In the genomic region with DNA sequence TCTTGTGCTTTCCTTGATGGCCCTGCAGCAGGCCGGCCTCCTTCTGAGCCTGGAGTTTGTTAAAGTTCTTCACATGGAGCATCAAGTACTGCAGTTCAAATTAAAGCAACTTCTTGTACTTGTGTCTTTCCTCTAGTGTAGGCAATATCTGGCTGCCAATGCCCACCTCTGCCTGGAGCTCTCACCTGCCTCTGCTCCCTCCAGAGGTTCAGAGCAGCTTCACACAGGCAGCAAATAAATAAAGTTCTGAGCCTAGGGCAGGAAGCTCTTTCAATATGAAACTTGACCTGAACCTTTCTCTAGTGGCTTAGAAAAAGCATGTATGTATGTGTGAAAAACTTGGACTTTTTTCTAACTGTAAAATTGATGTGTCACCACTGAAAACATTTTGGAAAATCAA, we compare ENCODE assay signal across 18 cellular contexts.
DNase-seq lines count a peak whose midpoint lies in the region; ATAC-seq and TF ChIP-seq lines count a peak whose summit lies in the region.
"Had no signal": no experiment of that assay in that cellular context is flagged by ENCODE, and none has a peak within 500 bp of the region (broad histone marks: within the 10 kb centered on the region; RNA-seq: fewer than 3 reads in every experiment).

No MANE protein-coding gene starts in this region.

- intact Hi-C loops in Right ventricle myocardium inferior (cut with DNase I): no loop called here

- H3K4me2 ChIP-seq in Loucy (ENCODE audit: low read depth, low read length, poor library complexity, severe bottlenecking): no peak overlapping the region

- peaks cover 9% of the 10 kb centered on the region for H3K9me3 Mint-ChIP-seq in endodermal cell

- H3K9me3 ChIP-seq in Loucy (ENCODE audit: insufficient read depth, low read depth, low read length): peaks cover 4% of the 10 kb centered on the region; the same call in 1 of the 2 replicates
- H3K9me3 ChIP-seq in endodermal cell (ENCODE audit: control insufficient read depth, low read length): peaks cover 8% of the 10 kb centered on the region
- H3K9me3 ChIP-seq: SJSA1 had no signal

- H3K27ac ChIP-seq in endodermal cell (ENCODE audit: low read depth, low read length): no peak overlapping the region
- H3K27ac ChIP-seq: parathyroid adenoma, SJSA1 had no signal

- peak; percentile 50 for ATAC-seq in GM18498 (IDR thresholded peaks at IDR 0.05; ENCODE audit: unreplicated experiment)
- ATAC-seq in Right ventricle myocardium inferior: no peak
- ATAC-seq: activated CD4-positive, CD25-positive, alpha-beta regulatory T cell treated with anti-CD3 and anti-CD28 coated beads, Interleukin-2, amount 50 U/mL, for 24 hours; activated CD8-positive, alpha-beta memory T cell treated with anti-CD3 and anti-CD28 coated beads, Interleukin-2, amount 10 ng/mL, durations not matched to agents 7 days and 5 days; left cardiac atrium had no signal

- no peaks in the 10 kb centered on the region for H3K27me3 ChIP-seq in Loucy (ENCODE audit: insufficient read depth, low read length, poor library complexity, severe bottlenecking)
- H3K27me3 ChIP-seq in endodermal cell (ENCODE audit: control insufficient read depth, insufficient read depth, low read length, poor library complexity, severe bottlenecking): no peaks in the 10 kb centered on the region
- H3K27me3 ChIP-seq: SJSA1 had no signal

- H3K9me2 ChIP-seq in Loucy (replicated peaks; ENCODE audit: low read depth, low read length): no peaks in the 10 kb centered on the region

- H3K4me1 Mint-ChIP-seq in endodermal cell: peaks cover 5% of the 10 kb centered on the region

- DNase-seq in DMS53 (lab: John Stamatoyannopoulos, UW) (peak; percentile 79), endodermal cell (peak; percentile 53), DMS 273 treated with DMSO at 0.1 percent for 48 hours (lab: John Stamatoyannopoulos, UW) (no peak), Right ventricle myocardium inferior (ENCODE audit: missing footprints) (no peak)
- no peak for DNase-seq in effector CD8-positive, alpha-beta T cell (lab: John Stamatoyannopoulos, UW)
- no peak for DNase-seq in activated naive CD4-positive, alpha-beta T cell treated with anti-CD3 and anti-CD28 coated beads, Interleukin-2, amount 50 U/mL, for 16 hours
- DNase-seq: activated CD8-positive, alpha-beta memory T cell treated with anti-CD3 and anti-CD28 coated beads, Interleukin-2, amount 10 ng/mL, durations not matched to agents 7 days and 5 days; CD8-positive, alpha-beta memory T cell; foreskin fibroblast; left cardiac atrium; NCI-H1694; stimulated activated CD4-positive, alpha-beta T cell treated with anti-CD3 and anti-CD28 coated beads, Interleukin-2, amount 100 ng/mL, for 48 hours had no signal

- H3K36me3 Mint-ChIP-seq in endodermal cell (ENCODE audit: low read depth): peaks cover 10% of the 10 kb centered on the region

- no peak overlapping the region for H2AFZ ChIP-seq in Loucy (ENCODE audit: low read length)
- H2AFZ ChIP-seq: parathyroid adenoma had no signal

- H3K9ac ChIP-seq in Loucy (ENCODE audit: low read depth, low read length, poor library complexity, severe bottlenecking) (no peak overlapping the region), endodermal cell (ENCODE audit: extremely low read depth, low read length, poor library complexity, severe bottlenecking) (no peak overlapping the region)
- H3K9ac ChIP-seq: parathyroid adenoma had no signal

- no peaks in the 10 kb centered on the region for H3K27me3 Mint-ChIP-seq in endodermal cell (ENCODE audit: insufficient read depth)
- H3K27me3 Mint-ChIP-seq: activated CD8-positive, alpha-beta memory T cell treated with anti-CD3 and anti-CD28 coated beads, Interleukin-2, amount 10 ng/mL, durations not matched to agents 7 days and 5 days; CD8-positive, alpha-beta memory T cell had no signal

- H3F3A ChIP-seq in Loucy (ENCODE audit: low read depth): no peaks in the 10 kb centered on the region

- H3K27ac Mint-ChIP-seq in endodermal cell: no peak overlapping the region
- H3K27ac Mint-ChIP-seq: activated CD8-positive, alpha-beta memory T cell treated with anti-CD3 and anti-CD28 coated beads, Interleukin-2, amount 10 ng/mL, durations not matched to agents 7 days and 5 days; CD8-positive, alpha-beta memory T cell; T-helper 2 cell treated with Interferon-gamma antibody and Interleukin-4, amounts not matched to agents 5 μg/mL and 100 μg/mL, for 36 hours had no signal

- H3K79me2 ChIP-seq in Loucy (ENCODE audit: insufficient read depth, low read length): no peaks in the 10 kb centered on the region
- H3K79me2 ChIP-seq: parathyroid adenoma had no signal

- TF ChIP-seq CTCF in Loucy (conservative IDR thresholded peaks at IDR 0.05; ENCODE audit: low read length) (peak; percentile 29; the same call in 1 of the 2 replicates), endodermal cell (conservative IDR thresholded peaks at IDR 0.05) (peak; percentile 72)

- 89 to 100% methylated on average over 1 of the region's 1 CpG for WGBS in endodermal cell (ENCODE audit: insufficient coverage in 1 of 2, insufficient read length in 1 of 2), 2 experiments

- H4K20me1 ChIP-seq in Loucy (ENCODE audit: insufficient read depth, low read length, poor library complexity, severe bottlenecking): no peaks in the 10 kb centered on the region

- H3K36me3 ChIP-seq in Loucy (ENCODE audit: insufficient read depth, low read length): no peaks in the 10 kb centered on the region
- no peaks in the 10 kb centered on the region for H3K36me3 ChIP-seq in endodermal cell (ENCODE audit: control insufficient read depth, insufficient read depth, low read length)
- H3K36me3 ChIP-seq: SJSA1 had no signal

- peaks cover 17% of the 10 kb centered on the region for H3K4me1 ChIP-seq in Loucy (ENCODE audit: insufficient read depth, low read length, poor library complexity, severe bottlenecking)
- no peaks in the 10 kb centered on the region for H3K4me1 ChIP-seq in endodermal cell (ENCODE audit: control insufficient read depth, insufficient read depth, low read length)
- H3K4me1 ChIP-seq: parathyroid adenoma had no signal

- H3K4me3 ChIP-seq in Loucy (ENCODE audit: low read length, poor library complexity, severe bottlenecking): no peak overlapping the region
- H3K4me3 ChIP-seq in endodermal cell (ENCODE audit: low read length): no peak overlapping the region
- H3K4me3 ChIP-seq: SJSA1 had no signal

- H3K4me3 Mint-ChIP-seq in endodermal cell: no peak overlapping the region
- H3K4me3 Mint-ChIP-seq: activated CD8-positive, alpha-beta memory T cell treated with anti-CD3 and anti-CD28 coated beads, Interleukin-2, amount 10 ng/mL, durations not matched to agents 7 days and 5 days; CD8-positive, alpha-beta memory T cell; T-helper 2 cell treated with Interferon-gamma antibody and Interleukin-4, amounts not matched to agents 5 μg/mL and 100 μg/mL, for 36 hours had no signal

Comparison
In these comparisons a context has a peak if more than half of its experiments do, and no peak if none do; other contexts are left out.
1. DNase-seq: peak in DMS53 (single experiment) and endodermal cell (single experiment); none in DMS 273 treated with DMSO at 0.1 percent for 48 hours (single experiment), effector CD8-positive, alpha-beta T cell (single experiment), activated naive CD4-positive, alpha-beta T cell treated with anti-CD3 and anti-CD28 coated beads, Interleukin-2, amount 50 U/mL, for 16 hours (single experiment) and Right ventricle myocardium inferior (single experiment).